In genomic region chr5:77461287-77461686, GRCh38 we compare ENCODE assay signal across 29 cellular contexts. TPM values are rescaled to one million over a fixed set of nuclear protein-coding genes. Genes with fewer than 3 reads are reported as not detected.
DNase-seq lines count a peak whose midpoint lies in the region; ATAC-seq and TF ChIP-seq lines count a peak whose summit lies in the region.
"Had no signal": no experiment of that assay in that cellular context is flagged by ENCODE, and none has a peak within 500 bp of the region (broad histone marks: within the 10 kb centered on the region; RNA-seq: fewer than 3 reads in every experiment).

No MANE protein-coding gene starts in this region.

- TF ChIP-seq CTCF in LNCaP clone FGC (IDR thresholded peaks at IDR 0.05; ENCODE audit: control insufficient read depth, extremely low read depth, insufficient read depth), result no peak
- no peak for TF ChIP-seq CTCF in left lung (IDR thresholded peaks at IDR 0.05)

- intact Hi-C loops in left lung (cut with DNase I), result no loop called here

- ATAC-seq in left lung (peak; percentile 71), HG02588 (IDR thresholded peaks at IDR 0.05; ENCODE audit: unreplicated experiment) (no peak)
- ATAC-seq: A549; CD8-positive, alpha-beta T cell had no signal

- H3K27me3 ChIP-seq in left lung, result no peaks in the 10 kb centered on the region
- H3K27me3 ChIP-seq: BE2C; BLaER1; BLaER1 treated with 17β-estradiol and CSF1 and Interleukin-3, amounts not matched to agents 10 nM and 100 nM had no signal

- H3K27ac ChIP-seq in left lung, result no peak overlapping the region
- H3K27ac ChIP-seq: 22Rv1; A549; BLaER1; BLaER1 treated with 17β-estradiol and CSF1 and Interleukin-3, amounts not matched to agents 10 nM and 100 nM; C4-2B had no signal

- DNase-seq in LNCaP clone FGC (ENCODE audit: low read depth), result peak; percentile 18
- DNase-seq in left lung, result no peak
- DNase-seq in activated naive CD4-positive, alpha-beta T cell treated with anti-CD3 and anti-CD28 coated beads, Interleukin-2, amount 50 U/mL, for 16 hours, result no peak
- DNase-seq: 8988T; ACHN; AML-193; BE2C; C1 segment of cervical spinal cord; Caco-2; Calu3; CD4-positive, alpha-beta memory T cell; CD4-positive, alpha-beta T cell; CD4-positive, CD25-positive, alpha-beta regulatory T cell; CD8-positive, alpha-beta memory T cell; CD8-positive, alpha-beta T cell; COR-L47; DMS 273 treated with DMSO at 0.1 percent for 48 hours; DMS153; DMS53; DMS79; DMS79 treated with DMSO at 0.1 percent for 48 hours; DND-41; EL had no signal

- H3K9me3 ChIP-seq in left lung, result no peaks in the 10 kb centered on the region
- H3K9me3 ChIP-seq: A549; BE2C; BLaER1; BLaER1 treated with 17β-estradiol and CSF1 and Interleukin-3, amounts not matched to agents 10 nM and 100 nM; Caco-2 had no signal

- peaks cover 0 to 11% of the 10 kb centered on the region in 2 donors for H3K4me1 ChIP-seq in left lung
- H3K4me1 ChIP-seq: BE2C, BLaER1 had no signal

- H3K36me3 ChIP-seq in left lung, result peaks cover 0 to 10% of the 10 kb centered on the region in 2 donors
- H3K36me3 ChIP-seq: BE2C had no signal

- no peak overlapping the region for H3K4me3 ChIP-seq in LNCaP clone FGC (ENCODE audit: low read depth, low read length)
- H3K4me3 ChIP-seq in left lung, result no peak overlapping the region
- H3K4me3 ChIP-seq: A549; BLaER1; BLaER1 treated with 17β-estradiol and CSF1 and Interleukin-3, amounts not matched to agents 10 nM and 100 nM had no signal

RNA-seq across cellular contexts. Expression of gene WDR41, which starts 30.8 kb away (rescaled TPM):
- total RNA-seq in left lung, result 10 to 100 TPM; 43.6 to 56.4 TPM
